Comparison of ENCODE assay signal across 23 cellular contexts in genomic region chr1:35888255-35888654, GRCh38.
"Had no signal": no experiment of that assay in that cellular context is flagged by ENCODE, and none has a peak within 500 bp of the region (broad histone marks: within the 10 kb centered on the region; RNA-seq: fewer than 3 reads in every experiment).

No MANE protein-coding gene starts in this region.

- H3K27me3 Mint-ChIP-seq: activated CD4-positive, alpha-beta memory T cell treated with anti-CD3 and anti-CD28 coated beads for 36 hours; activated naive CD4-positive, alpha-beta T cell treated with anti-CD3 and anti-CD28 coated beads, Interleukin-2, amount 10 ng/mL, durations not matched to agents 7 days and 5 days; naive thymus-derived CD8-positive, alpha-beta T cell; stimulated activated naive CD8-positive, alpha-beta T cell treated with anti-CD3 and anti-CD28 coated beads, Interleukin-15, amount 100 ng/mL, for 72 hours had no signal

- FAIRE-seq: endometrium, TTC549, urothelium cell line had no signal

- ATAC-seq: heart left ventricle; left cardiac atrium; naive thymus-derived CD8-positive, alpha-beta T cell; psoas muscle; stimulated activated naive CD8-positive, alpha-beta T cell treated with anti-CD3 and anti-CD28 coated beads, Interleukin-15, amount 100 ng/mL, for 72 hours had no signal

- DNase-seq: activated CD4-positive, alpha-beta memory T cell treated with anti-CD3 and anti-CD28 coated beads for 36 hours; activated CD4-positive, alpha-beta T cell treated with anti-CD3 and anti-CD28 coated beads for 4 hours; activated CD4-positive, CD25-positive, alpha-beta regulatory T cell; activated effector memory CD4-positive, alpha-beta T cell treated with anti-CD3 and anti-CD28 coated beads, Interleukin-2, amount 50 U/mL, for 16 hours; activated naive CD4-positive, alpha-beta T cell treated with anti-CD3 and anti-CD28 coated beads, Interleukin-2, amount 10 ng/mL, durations not matched to agents 7 days and 5 days; activated T-cell treated with anti-CD3 and anti-CD28 coated beads for 4 hours; effector CD4-positive, alpha-beta T cell; heart left ventricle; islet precursor cell; left cardiac atrium; naive thymus-derived CD8-positive, alpha-beta T cell; ovary; psoas muscle; stimulated activated CD4-positive, alpha-beta T cell treated with anti-CD3 and anti-CD28 coated beads, Interleukin-12 subunit alpha, Interleukin-12 subunit beta, amount 100 ng/mL, for 4 hours; stimulated activated CD4-positive, alpha-beta T cell treated with anti-CD3 and anti-CD28 coated beads, Interleukin-4, amount 100 ng/mL, for 4 hours; stimulated activated naive CD8-positive, alpha-beta T cell treated with anti-CD3 and anti-CD28 coated beads, Interleukin-15, amount 100 ng/mL, for 72 hours had no signal

- H3K27me3 ChIP-seq: heart left ventricle, ovary, right atrium auricular region, suprapubic skin, tibial nerve had no signal

- H3K4me3 Mint-ChIP-seq: activated CD4-positive, alpha-beta memory T cell treated with anti-CD3 and anti-CD28 coated beads for 36 hours; activated naive CD4-positive, alpha-beta T cell treated with anti-CD3 and anti-CD28 coated beads, Interleukin-2, amount 10 ng/mL, durations not matched to agents 7 days and 5 days; naive thymus-derived CD8-positive, alpha-beta T cell; stimulated activated naive CD8-positive, alpha-beta T cell treated with anti-CD3 and anti-CD28 coated beads, Interleukin-15, amount 100 ng/mL, for 72 hours had no signal

- H3K9me3 Mint-ChIP-seq: activated CD4-positive, alpha-beta memory T cell treated with anti-CD3 and anti-CD28 coated beads for 36 hours; activated naive CD4-positive, alpha-beta T cell treated with anti-CD3 and anti-CD28 coated beads, Interleukin-2, amount 10 ng/mL, durations not matched to agents 7 days and 5 days; naive thymus-derived CD8-positive, alpha-beta T cell; stimulated activated naive CD8-positive, alpha-beta T cell treated with anti-CD3 and anti-CD28 coated beads, Interleukin-15, amount 100 ng/mL, for 72 hours had no signal

- H3K9me3 ChIP-seq: heart left ventricle, ovary, psoas muscle, right atrium auricular region, suprapubic skin, tibial nerve had no signal

- H3K36me3 ChIP-seq: ovary had no signal

- H3K27ac ChIP-seq: heart left ventricle, ovary, psoas muscle, right atrium auricular region, suprapubic skin, tibial nerve had no signal

- H3K27ac Mint-ChIP-seq: activated CD4-positive, alpha-beta memory T cell treated with anti-CD3 and anti-CD28 coated beads for 36 hours had no signal

- H3K4me3 ChIP-seq: heart left ventricle, lung, ovary, psoas muscle, right atrium auricular region, suprapubic skin, tibial nerve had no signal
